Comparison of ENCODE assay signal across 21 cellular contexts in the genomic region with DNA sequence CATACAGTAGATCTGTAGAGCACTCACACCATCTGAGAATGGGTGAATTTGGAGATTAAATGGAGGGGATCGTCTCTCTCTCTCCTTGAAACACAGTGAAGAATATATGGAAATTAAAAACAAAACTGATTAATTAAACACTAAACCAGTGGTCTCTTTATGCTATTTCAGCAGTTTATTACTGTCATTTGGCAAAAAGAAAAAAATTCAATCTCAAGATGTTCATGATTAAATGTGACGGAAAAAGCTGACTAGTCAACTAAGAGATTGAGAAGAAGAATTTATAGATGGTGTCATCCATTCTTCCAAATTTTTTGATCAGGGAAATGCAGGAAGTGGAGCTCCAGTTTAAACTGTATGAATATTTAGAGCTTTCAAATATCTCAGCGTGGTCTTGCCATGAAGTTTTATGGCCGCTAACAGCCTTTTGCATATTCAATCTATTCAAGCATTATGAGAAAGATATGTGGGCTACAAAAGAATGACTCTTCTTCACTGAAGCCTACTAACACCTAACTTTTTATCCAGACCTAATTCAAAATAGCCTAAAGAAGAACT.
"Had no signal": no experiment of that assay in that cellular context is flagged by ENCODE, and none has a peak within 500 bp of the region (broad histone marks: within the 10 kb centered on the region; RNA-seq: fewer than 3 reads in every experiment).

No MANE protein-coding gene starts in this region.

- H3K9ac ChIP-seq: KMS-11 had no signal

- FAIRE-seq: HTR-8/SVneo had no signal

- H3K27ac ChIP-seq: HL-60, KMS-11 had no signal

- ATAC-seq: SK-N-SH treated with all-trans-retinoic acid at 6 μM for 48 hours had no signal

- DNase-seq: Kasumi-1, MM.1S, NCI-H1092 treated with DMSO at 0.1 percent for 48 hours, NCI-H1436, NCI-H187, NCI-H2029, NCI-H2081 treated with DMSO at 0.1 percent for 48 hours, NCI-H2171, NCI-H226, NCI-H446, NCI-H510A, NCI-H524 treated with DMSO at 0.1 percent for 48 hours, NCI-H69, NCI-H774, Right ventricle myocardium superior, RPMI8226, SIG-M5 had no signal

- H3K4me2 ChIP-seq: KMS-11 had no signal
